In the genomic region with DNA sequence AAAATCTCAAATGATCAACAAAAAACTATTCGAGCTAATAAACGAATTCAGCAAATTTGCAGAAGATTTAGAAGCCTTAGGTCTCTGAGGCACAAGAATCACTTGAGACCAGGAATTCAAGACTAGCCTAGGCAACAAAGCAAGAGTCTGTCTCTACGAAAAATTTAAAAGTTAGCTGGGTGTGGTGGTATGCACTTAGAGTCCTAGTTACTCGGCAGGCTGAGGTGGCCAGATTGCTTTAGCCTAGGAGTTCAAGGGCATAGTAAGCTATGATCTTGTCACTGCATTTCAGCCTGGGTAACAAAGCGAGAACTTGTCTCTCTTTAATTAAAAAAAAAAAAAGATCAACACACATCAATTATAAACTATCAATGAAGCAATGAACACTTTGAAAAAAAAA, we compare ENCODE assay signal across 35 cellular contexts.
"Had no signal": no experiment of that assay in that cellular context is flagged by ENCODE, and none has a peak within 500 bp of the region (broad histone marks: within the 10 kb centered on the region; RNA-seq: fewer than 3 reads in every experiment).

No MANE protein-coding gene starts in this region.

- H3K9me3 ChIP-seq: ascending aorta had no signal

- H3K4me3 Mint-ChIP-seq: activated B cell treated with CpG ODN at 0.5 μM for 24 hours; activated CD4-positive, alpha-beta memory T cell treated with anti-CD3 and anti-CD28 coated beads for 36 hours; activated CD8-positive, alpha-beta T cell treated with anti-CD3 and anti-CD28 coated beads for 36 hours; activated naive CD4-positive, alpha-beta T cell treated with anti-CD3 and anti-CD28 coated beads, Interleukin-2, amount 10 ng/mL, durations not matched to agents 7 days and 5 days; activated naive CD4-positive, alpha-beta T cell treated with anti-CD3 and anti-CD28 coated beads, Interleukin-2, amount 50 U/mL, for 24 hours; activated naive CD8-positive, alpha-beta T cell; activated naive CD8-positive, alpha-beta T cell treated with anti-CD3 and anti-CD28 coated beads, Interleukin-2, amount 10 ng/mL, durations not matched to agents 7 days and 5 days; activated naive CD8-positive, alpha-beta T cell treated with anti-CD3 and anti-CD28 coated beads, Interleukin-2, amount 50 U/mL, for 24 hours; activated T-cell treated with anti-CD3 and anti-CD28 coated beads, Interleukin-2, amount 50 U/mL, for 24 hours; brain; central memory CD8-positive, alpha-beta T cell; T-helper 1 cell treated with Interleukin-12 subunit alpha and Interleukin-12 subunit beta and Interleukin-4 antibody, amounts not matched to agents 30 μg/mL and 1 μg/mL, for 36 hours; T-helper 2 cell treated with Interferon-gamma antibody and Interleukin-4, amounts not matched to agents 5 μg/mL and 100 μg/mL, for 36 hours had no signal

- DNase-seq: activated B cell treated with CpG ODN at 0.5 μM for 24 hours; activated CD4-positive, alpha-beta memory T cell treated with anti-CD3 and anti-CD28 coated beads for 36 hours; activated CD4-positive, alpha-beta T cell treated with anti-CD3 and anti-CD28 coated beads for 4 hours; activated CD4-positive, alpha-beta T cell treated with anti-CD3 and anti-CD28 coated beads, Interleukin-2, amount 50 U/mL, for 1 hour; activated CD4-positive, alpha-beta T cell treated with anti-CD3 and anti-CD28 coated beads, Interleukin-2, amount 50 U/mL, for 4 hours; activated CD4-positive, CD25-positive, alpha-beta regulatory T cell treated with anti-CD3 and anti-CD28 coated beads, Interleukin-2, amount 50 U/mL, for 72 hours; activated CD8-positive, alpha-beta memory T cell treated with anti-CD3 and anti-CD28 coated beads, Interleukin-2, amount 50 U/mL, for 48 hours; activated CD8-positive, alpha-beta T cell treated with anti-CD3 and anti-CD28 coated beads for 36 hours; activated effector memory CD4-positive, alpha-beta T cell treated with Interleukin-2 at 50 U/mL for 16 hours; activated gamma-delta T cell; activated naive CD4-positive, alpha-beta T cell treated with anti-CD3 and anti-CD28 coated beads, Interleukin-2, amount 10 ng/mL, durations not matched to agents 7 days and 5 days; activated naive CD4-positive, alpha-beta T cell treated with Interleukin-2 at 50 U/mL for 16 hours; activated naive CD8-positive, alpha-beta T cell treated with anti-CD3 and anti-CD28 coated beads, Interleukin-2, amount 10 ng/mL, durations not matched to agents 7 days and 5 days; activated naive CD8-positive, alpha-beta T cell treated with anti-CD3 and anti-CD28 coated beads, Interleukin-2, amount 50 U/mL, for 24 hours; activated T-cell treated with anti-CD3 and anti-CD28 coated beads, Interleukin-2, amount 50 U/mL, for 24 hours; activated T-cell treated with anti-CD3 and anti-CD28 coated beads, Interleukin-2, amount 50 U/mL, for 48 hours; amygdala; anterior cingulate cortex; caudate nucleus; cerebellar nuclear complex; T-helper 1 cell; T-helper 2 cell; T-helper 9 cell had no signal

- H3K4me3 ChIP-seq: ascending aorta, cardiac muscle cell had no signal

- H3K4me1 ChIP-seq: ascending aorta had no signal

- H3K4me1 Mint-ChIP-seq: activated B cell treated with CpG ODN at 0.5 μM for 24 hours; brain; central memory CD8-positive, alpha-beta T cell had no signal

- ATAC-seq: activated CD8-positive, alpha-beta T cell treated with anti-CD3 and anti-CD28 coated beads for 36 hours; activated naive CD8-positive, alpha-beta T cell treated with anti-CD3 and anti-CD28 coated beads, Interleukin-2, amount 50 U/mL, for 24 hours had no signal

- H3K27me3 ChIP-seq: ascending aorta, cardiac muscle cell had no signal

- H3K9me3 Mint-ChIP-seq: activated B cell treated with CpG ODN at 0.5 μM for 24 hours; activated CD4-positive, alpha-beta memory T cell treated with anti-CD3 and anti-CD28 coated beads for 36 hours; activated CD8-positive, alpha-beta T cell treated with anti-CD3 and anti-CD28 coated beads for 36 hours; activated naive CD4-positive, alpha-beta T cell treated with anti-CD3 and anti-CD28 coated beads, Interleukin-2, amount 50 U/mL, for 24 hours; activated naive CD8-positive, alpha-beta T cell treated with anti-CD3 and anti-CD28 coated beads, Interleukin-2, amount 50 U/mL, for 24 hours; activated T-cell treated with anti-CD3 and anti-CD28 coated beads, Interleukin-2, amount 50 U/mL, for 24 hours; activated T-helper 2 cell treated with anti-CD3 and anti-CD28 coated beads, Interferon-gamma antibody, Interleukin-2, Interleukin-4, amounts not matched to agents 10 μg/mL and 5 μg/mL and 100 μg/mL, durations not matched to agents 14 hours and 24 hours and 36 hours; central memory CD8-positive, alpha-beta T cell; T-helper 2 cell treated with Interferon-gamma antibody and Interleukin-4, amounts not matched to agents 5 μg/mL and 100 μg/mL, for 36 hours had no signal

- FAIRE-seq: bronchial epithelial cell, TTC549 had no signal

- H3K27ac ChIP-seq: ascending aorta, cardiac muscle cell, VCaP had no signal

- H3K36me3 Mint-ChIP-seq: activated CD4-positive, alpha-beta memory T cell treated with anti-CD3 and anti-CD28 coated beads for 36 hours; activated naive CD4-positive, alpha-beta T cell treated with anti-CD3 and anti-CD28 coated beads, Interleukin-2, amount 10 ng/mL, durations not matched to agents 7 days and 5 days; activated naive CD8-positive, alpha-beta T cell had no signal

- H3K27me3 Mint-ChIP-seq: activated CD4-positive, alpha-beta memory T cell treated with anti-CD3 and anti-CD28 coated beads for 36 hours; activated CD8-positive, alpha-beta T cell treated with anti-CD3 and anti-CD28 coated beads for 36 hours; activated naive CD4-positive, alpha-beta T cell treated with anti-CD3 and anti-CD28 coated beads, Interleukin-2, amount 10 ng/mL, durations not matched to agents 7 days and 5 days; activated naive CD4-positive, alpha-beta T cell treated with anti-CD3 and anti-CD28 coated beads, Interleukin-2, amount 50 U/mL, for 24 hours; activated naive CD8-positive, alpha-beta T cell; activated T-cell treated with anti-CD3 and anti-CD28 coated beads, Interleukin-2, amount 50 U/mL, for 24 hours; brain had no signal

- H3K36me3 ChIP-seq: ascending aorta, cardiac muscle cell had no signal

- H3K27ac Mint-ChIP-seq: activated B cell treated with CpG ODN at 0.5 μM for 24 hours; activated CD4-positive, alpha-beta memory T cell treated with anti-CD3 and anti-CD28 coated beads for 36 hours; activated CD8-positive, alpha-beta T cell treated with anti-CD3 and anti-CD28 coated beads for 36 hours; activated naive CD4-positive, alpha-beta T cell treated with anti-CD3 and anti-CD28 coated beads, Interleukin-2, amount 10 ng/mL, durations not matched to agents 7 days and 5 days; activated naive CD8-positive, alpha-beta T cell; activated naive CD8-positive, alpha-beta T cell treated with anti-CD3 and anti-CD28 coated beads, Interleukin-2, amount 10 ng/mL, durations not matched to agents 7 days and 5 days; activated naive CD8-positive, alpha-beta T cell treated with anti-CD3 and anti-CD28 coated beads, Interleukin-2, amount 50 U/mL, for 24 hours; activated T-helper 2 cell treated with anti-CD3 and anti-CD28 coated beads, Interferon-gamma antibody, Interleukin-2, Interleukin-4, amounts not matched to agents 10 μg/mL and 5 μg/mL and 100 μg/mL, durations not matched to agents 14 hours and 24 hours and 36 hours; brain; T-helper 1 cell treated with Interleukin-12 subunit alpha and Interleukin-12 subunit beta and Interleukin-4 antibody, amounts not matched to agents 30 μg/mL and 1 μg/mL, for 36 hours; T-helper 2 cell treated with Interferon-gamma antibody and Interleukin-4, amounts not matched to agents 5 μg/mL and 100 μg/mL, for 36 hours had no signal
